Comparison of ENCODE assay signal across 27 cellular contexts in genomic region chr9:7178729-7179128, GRCh38.
DNase-seq lines count a peak whose midpoint lies in the region; ATAC-seq and TF ChIP-seq lines count a peak whose summit lies in the region.
"Had no signal": no experiment of that assay in that cellular context is flagged by ENCODE, and none has a peak within 500 bp of the region (broad histone marks: within the 10 kb centered on the region; RNA-seq: fewer than 3 reads in every experiment).

No MANE protein-coding gene starts in this region.

- peak overlapping the region; percentile 23 for H2AFZ ChIP-seq in neuronal stem cell (ENCODE audit: low read length)

- H3K79me1 ChIP-seq in neuronal stem cell (ENCODE audit: low read depth, low read length): no peaks in the 10 kb centered on the region

- H3K9me3 ChIP-seq in neuronal stem cell (replicated peaks in 1 of 2; ENCODE audit: control insufficient read depth in 2 of 2, insufficient read depth in 1 of 2, low read depth in 1 of 2, low read length in 2 of 2): peaks cover 4 to 12% of the 10 kb centered on the region in 2 donors
- H3K9me3 ChIP-seq: SJCRH30, testis had no signal

- POLR2A ChIA-PET in activated CD4-positive, alpha-beta T cell treated with anti-CD3 and anti-CD28 coated beads, Interleukin-2, amount 10 ng/mL, durations not matched to agents 7 days and 5 days (lab: Charles Lee): no interaction called here

- peaks cover 3% of the 10 kb centered on the region for H3K4me1 Mint-ChIP-seq in activated T-helper 17 cell treated with anti-CD3 and anti-CD28 coated beads, Interleukin-2, amount 50 U/mL, for 72 hours
- peaks cover 16% of the 10 kb centered on the region for H3K4me1 Mint-ChIP-seq in activated CD4-positive, alpha-beta T cell treated with anti-CD3 and anti-CD28 coated beads, Interleukin-2, amount 10 ng/mL, durations not matched to agents 7 days and 5 days

- peak; percentile 64 for ATAC-seq in GM19463 (IDR thresholded peaks at IDR 0.05; ENCODE audit: unreplicated experiment)
- ATAC-seq in activated T-helper 17 cell treated with anti-CD3 and anti-CD28 coated beads, Interleukin-2, amount 50 U/mL, for 72 hours (replicated peaks): no peak

- H2BK120ac ChIP-seq in neuronal stem cell (ENCODE audit: low read depth, low read length): no peak overlapping the region

- no peak overlapping the region for H3K4me3 Mint-ChIP-seq in activated T-helper 17 cell treated with anti-CD3 and anti-CD28 coated beads, Interleukin-2, amount 50 U/mL, for 72 hours
- H3K4me3 Mint-ChIP-seq in activated CD4-positive, alpha-beta T cell treated with anti-CD3 and anti-CD28 coated beads, Interleukin-2, amount 10 ng/mL, durations not matched to agents 7 days and 5 days: no peak overlapping the region
- H3K4me3 Mint-ChIP-seq: activated naive CD8-positive, alpha-beta T cell treated with anti-CD3 and anti-CD28 coated beads, Interleukin-2, amount 10 ng/mL, durations not matched to agents 7 days and 5 days; central memory CD8-positive, alpha-beta T cell had no signal

- H2BK12ac ChIP-seq in neuronal stem cell (ENCODE audit: low read length): no peak overlapping the region

- H3K27me3 ChIP-seq in neuronal stem cell (ENCODE audit: control insufficient read depth in 3 of 3, insufficient read depth in 3 of 3, low read depth in 1 of 3, low read length in 3 of 3): no peaks in the 10 kb centered on the region
- H3K27me3 ChIP-seq: SJCRH30, testis had no signal

- H3K36me3 Mint-ChIP-seq in activated T-helper 17 cell treated with anti-CD3 and anti-CD28 coated beads, Interleukin-2, amount 50 U/mL, for 72 hours (ENCODE audit: low read depth): peaks cover 46% of the 10 kb centered on the region
- peaks cover 53% of the 10 kb centered on the region for H3K36me3 Mint-ChIP-seq in activated CD4-positive, alpha-beta T cell treated with anti-CD3 and anti-CD28 coated beads, Interleukin-2, amount 10 ng/mL, durations not matched to agents 7 days and 5 days (ENCODE audit: low read depth)

- H2BK15ac ChIP-seq in neuronal stem cell (ENCODE audit: low read length): no peak overlapping the region

- H3K4me1 ChIP-seq in neuronal stem cell (ENCODE audit: control insufficient read depth in 2 of 2, insufficient read depth in 1 of 2, low read depth in 1 of 2, low read length in 2 of 2): no peaks in the 10 kb centered on the region
- H3K4me1 ChIP-seq: SJCRH30, testis had no signal

- H2BK5ac ChIP-seq in neuronal stem cell (ENCODE audit: low read length): no peak overlapping the region

- H3K4ac ChIP-seq in neuronal stem cell (ENCODE audit: low read length): no peak overlapping the region

- no peak overlapping the region for H3K14ac ChIP-seq in neuronal stem cell (ENCODE audit: low read length)

- no peak overlapping the region for H3K23ac ChIP-seq in neuronal stem cell (ENCODE audit: low read depth, low read length, poor library complexity)

- DNase-seq in GM12865 (ENCODE audit: low read depth) (peak; percentile 14), neuronal stem cell (ENCODE audit: low spot score) (no peak), hepatic stellate cell (ENCODE audit: low spot score) (no peak), foreskin fibroblast (no peak)
- DNase-seq in activated CD4-positive, alpha-beta T cell treated with anti-CD3 and anti-CD28 coated beads, Interleukin-2, amount 10 ng/mL, durations not matched to agents 7 days and 5 days: no peak
- DNase-seq: activated CD8-positive, alpha-beta memory T cell treated with anti-CD3 and anti-CD28 coated beads, Interleukin-2, amount 50 U/mL, for 4 hours; activated naive CD8-positive, alpha-beta T cell treated with anti-CD3 and anti-CD28 coated beads, Interleukin-2, amount 10 ng/mL, durations not matched to agents 7 days and 5 days; CD4-positive, CD25-positive, alpha-beta regulatory T cell; dermis blood vessel endothelial cell; DMS 273 treated with DMSO at 0.1 percent for 48 hours; GDM1; H7; mammary epithelial cell; NCI-H1092; NCI-H2029; NCI-H2227 treated with DMSO at 0.1 percent for 48 hours; NCI-H69; nucleus accumbens; SJCRH30; stimulated activated CD4-positive, alpha-beta T cell treated with anti-CD3 and anti-CD28 coated beads, Interleukin-2, amount 100 ng/mL, for 24 hours; T-helper 1 cell; testis had no signal

- CTCF ChIA-PET in activated CD4-positive, alpha-beta T cell treated with anti-CD3 and anti-CD28 coated beads, Interleukin-2, amount 10 ng/mL, durations not matched to agents 7 days and 5 days (lab: Charles Lee): no interaction called here

- no peaks in the 10 kb centered on the region for H3K27me3 Mint-ChIP-seq in activated T-helper 17 cell treated with anti-CD3 and anti-CD28 coated beads, Interleukin-2, amount 50 U/mL, for 72 hours
- no peaks in the 10 kb centered on the region for H3K27me3 Mint-ChIP-seq in activated CD4-positive, alpha-beta T cell treated with anti-CD3 and anti-CD28 coated beads, Interleukin-2, amount 10 ng/mL, durations not matched to agents 7 days and 5 days
- H3K27me3 Mint-ChIP-seq: activated naive CD8-positive, alpha-beta T cell treated with anti-CD3 and anti-CD28 coated beads, Interleukin-2, amount 10 ng/mL, durations not matched to agents 7 days and 5 days; CD4-positive, CD25-positive, alpha-beta regulatory T cell; central memory CD8-positive, alpha-beta T cell had no signal

- H4K8ac ChIP-seq in neuronal stem cell (ENCODE audit: low read depth, low read length): no peak overlapping the region

- no peak overlapping the region for H3K4me2 ChIP-seq in neuronal stem cell (ENCODE audit: insufficient read depth, low read length, poor library complexity, severe bottlenecking)
- H3K4me2 ChIP-seq: smooth muscle cell had no signal

- no peak overlapping the region for H2AK5ac ChIP-seq in neuronal stem cell (ENCODE audit: low read depth, low read length)

- H3K9me3 Mint-ChIP-seq in activated T-helper 17 cell treated with anti-CD3 and anti-CD28 coated beads, Interleukin-2, amount 50 U/mL, for 72 hours: peaks cover 3% of the 10 kb centered on the region
- H3K9me3 Mint-ChIP-seq in activated CD4-positive, alpha-beta T cell treated with anti-CD3 and anti-CD28 coated beads, Interleukin-2, amount 10 ng/mL, durations not matched to agents 7 days and 5 days: peaks cover 7% of the 10 kb centered on the region
- H3K9me3 Mint-ChIP-seq: central memory CD8-positive, alpha-beta T cell had no signal

- H3K36me3 ChIP-seq in neuronal stem cell (replicated peaks in 1 of 2; ENCODE audit: control insufficient read depth in 2 of 2, insufficient read depth in 2 of 2, low read length in 2 of 2): no peaks in the 10 kb centered on the region
- H3K36me3 ChIP-seq: SJCRH30 had no signal

- no peak overlapping the region for H4K91ac ChIP-seq in neuronal stem cell (ENCODE audit: low read depth, low read length, poor library complexity)

- no peak overlapping the region for H3K9ac ChIP-seq in neuronal stem cell (ENCODE audit: low read depth, low read length, poor library complexity)

- TF ChIP-seq CTCF in GM12865 (IDR thresholded peaks at IDR 0.05; ENCODE audit: insufficient read depth, low read depth, low read length, missing control alignments) (no peak), foreskin fibroblast (IDR thresholded peaks at IDR 0.05; ENCODE audit: low read depth, low read length) (no peak)

- no peak overlapping the region for H3K18ac ChIP-seq in neuronal stem cell (ENCODE audit: low read length)

- peak overlapping the region; percentile 9 for H3K27ac Mint-ChIP-seq in activated T-helper 17 cell treated with anti-CD3 and anti-CD28 coated beads, Interleukin-2, amount 50 U/mL, for 72 hours
- H3K27ac Mint-ChIP-seq in activated CD4-positive, alpha-beta T cell treated with anti-CD3 and anti-CD28 coated beads, Interleukin-2, amount 10 ng/mL, durations not matched to agents 7 days and 5 days: no peak overlapping the region
- H3K27ac Mint-ChIP-seq: activated naive CD8-positive, alpha-beta T cell treated with anti-CD3 and anti-CD28 coated beads, Interleukin-2, amount 10 ng/mL, durations not matched to agents 7 days and 5 days; activated T-helper 2 cell treated with anti-CD3 and anti-CD28 coated beads, Interferon-gamma antibody, Interleukin-2, Interleukin-4, amounts not matched to agents 10 μg/mL and 5 μg/mL and 100 μg/mL, durations not matched to agents 14 hours and 24 hours and 36 hours had no signal

- WGBS in neuronal stem cell (ENCODE audit: extremely low coverage in 2 of 2, insufficient read length in 2 of 2, insufficient replicate concordance in 1 of 2), 2 donors: no CpG with 5 or more reads among the region's 7 CpGs

- no peak overlapping the region for H3K27ac ChIP-seq in neuronal stem cell (replicated peaks; ENCODE audit: low read length)
- H3K27ac ChIP-seq: SJCRH30, testis had no signal

- H3K4me3 ChIP-seq in GM12865 (ENCODE audit: low read depth, low read length): no peak overlapping the region
- no peak overlapping the region for H3K4me3 ChIP-seq in neuronal stem cell (ENCODE audit: low read length in 2 of 2)
- H3K4me3 ChIP-seq in foreskin fibroblast (ENCODE audit: low read depth in 1 of 2, low read length in 2 of 2): no peak overlapping the region
- H3K4me3 ChIP-seq: SJCRH30, smooth muscle cell, testis had no signal
